In genomic region chr14:99129211-99129696, GRCh38 we compare ENCODE assay signal across 23 cellular contexts.
DNase-seq lines count a peak whose midpoint lies in the region; ATAC-seq, FAIRE-seq and TF ChIP-seq lines count a peak whose summit lies in the region.
"Had no signal": no experiment of that assay in that cellular context is flagged by ENCODE, and none has a peak within 500 bp of the region (broad histone marks: within the 10 kb centered on the region; RNA-seq: fewer than 3 reads in every experiment).

No MANE protein-coding gene starts in this region.

- H4K20me1 ChIP-seq in BLaER1 treated with 17β-estradiol and CSF1 and Interleukin-3, amounts not matched to agents 10 nM and 100 nM, result no peaks in the 10 kb centered on the region
- no peaks in the 10 kb centered on the region for H4K20me1 ChIP-seq in H1 (replicated peaks in 1 of 2; ENCODE audit: control insufficient read depth in 1 of 2, insufficient read depth in 2 of 2, low read length in 2 of 2)
- H4K20me1 ChIP-seq in neural progenitor cell (ENCODE audit: low read depth), result no peaks in the 10 kb centered on the region

- TF ChIP-seq EP300 in H1 (IDR thresholded peaks at IDR 0.05; ENCODE audit: borderline replicate concordance in 1 of 2, low read depth in 2 of 2, low read length in 2 of 2), result no peak

- H2BK20ac ChIP-seq in H1 (ENCODE audit: low read length), result no peak overlapping the region

- no peaks in the 10 kb centered on the region for H3K9me3 ChIP-seq in BLaER1 treated with 17β-estradiol and CSF1 and Interleukin-3, amounts not matched to agents 10 nM and 100 nM (replicated peaks in 1 of 11)
- H3K9me3 ChIP-seq in HEK293 (ENCODE audit: control insufficient read depth, insufficient read depth, low read depth, low read length), result no peaks in the 10 kb centered on the region
- no peaks in the 10 kb centered on the region for H3K9me3 ChIP-seq in H1 (ENCODE audit: insufficient read depth in 2 of 2, low read depth in 1 of 2, low read length in 1 of 2)
- no peaks in the 10 kb centered on the region for H3K9me3 ChIP-seq in neural progenitor cell (ENCODE audit: low read depth)
- H3K9me3 ChIP-seq: thyroid gland had no signal

- H3K27me3 Mint-ChIP-seq in neural progenitor cell (ENCODE audit: insufficient read depth, low read depth), result peaks cover 17% of the 10 kb centered on the region
- H3K27me3 Mint-ChIP-seq in chondrocyte (ENCODE audit: low read depth), result peaks cover 11% of the 10 kb centered on the region
- H3K27me3 Mint-ChIP-seq: activated naive CD8-positive, alpha-beta T cell treated with anti-CD3 and anti-CD28 coated beads, Interleukin-2, amount 10 ng/mL, durations not matched to agents 7 days and 5 days; stimulated activated memory B cell treated with anti-CD40 and anti-IgM and Interleukin-4, amounts not matched to agents 10 μg/mL and 1 μg/mL and 100 μg/mL, for 72 hours had no signal

- no peak overlapping the region for H2BK120ac ChIP-seq in H1 (replicated peaks; ENCODE audit: low read depth, low read length)

- TF ChIP-seq CTCF in HEK293 (tag by site-specific recombination; IDR thresholded peaks at IDR 0.05), result no peak
- TF ChIP-seq CTCF in H1 (IDR thresholded peaks at IDR 0.05; ENCODE audit: control extremely low read depth in 1 of 3, insufficient read depth in 1 of 3, low read depth in 1 of 3, low read length in 3 of 3), result no peak
- no peak for TF ChIP-seq CTCF in neural progenitor cell (IDR thresholded peaks at IDR 0.05)
- no peak for TF ChIP-seq CTCF in chondrocyte (IDR thresholded peaks at IDR 0.05)

- H3K23ac ChIP-seq in H1 (ENCODE audit: insufficient read length), result no peak overlapping the region

- peak overlapping the region; percentile 4 to 43 (median 17); a peak in 18 of 22 replicates for H3K4me2 ChIP-seq in BLaER1 treated with 17β-estradiol and CSF1 and Interleukin-3, amounts not matched to agents 10 nM and 100 nM
- H3K4me2 ChIP-seq in H1 (ENCODE audit: insufficient read depth in 1 of 2, low read depth in 2 of 2, low read length in 2 of 2) (no peak overlapping the region), neural progenitor cell (no peak overlapping the region)
- H3K4me2 ChIP-seq: GM23338 had no signal

- no peaks in the 10 kb centered on the region for H3F3A ChIP-seq in neural progenitor cell (ENCODE audit: low read depth)

- H3K9ac ChIP-seq in BLaER1 treated with 17β-estradiol and CSF1 and Interleukin-3, amounts not matched to agents 10 nM and 100 nM, result no peak overlapping the region; a peak in 1 of 22 replicates
- no peak overlapping the region for H3K9ac ChIP-seq in H1 (replicated peaks in 1 of 4; ENCODE audit: extremely low read depth in 1 of 4, low read depth in 3 of 4, low read length in 3 of 4)
- no peak overlapping the region for H3K9ac ChIP-seq in neural progenitor cell

- H4K91ac ChIP-seq in H1 (replicated peaks; ENCODE audit: insufficient read length, low read length), result no peak overlapping the region

- H3K79me2 ChIP-seq in H1 (ENCODE audit: control insufficient read depth in 1 of 2, insufficient read depth in 2 of 2, low read length in 2 of 2) (no peaks in the 10 kb centered on the region), neural progenitor cell (ENCODE audit: low read depth) (no peaks in the 10 kb centered on the region)

- 0 out of 2 replicates have a peak overlapping the region, but pooled peaks have one; percentile 8 for H2BK15ac ChIP-seq in H1 (ENCODE audit: low read length)

- no peak for ATAC-seq in GM21423 (IDR thresholded peaks at IDR 0.05; ENCODE audit: unreplicated experiment)
- ATAC-seq: foreskin keratinocyte; GM23338; stimulated activated memory B cell treated with anti-CD40 and anti-IgM and Interleukin-4, amounts not matched to agents 10 μg/mL and 1 μg/mL and 100 μg/mL, for 72 hours had no signal

- no peak for TF ChIP-seq RAD21 in H1 (IDR thresholded peaks at IDR 0.05 in 1 of 2, conservative IDR thresholded peaks at IDR 0.05 in 1 of 2; ENCODE audit: low read depth in 2 of 2, low read length in 2 of 2)

- H3K36me3 Mint-ChIP-seq in neural progenitor cell (no peaks in the 10 kb centered on the region), chondrocyte (ENCODE audit: low read depth) (no peaks in the 10 kb centered on the region)
- H3K36me3 Mint-ChIP-seq: activated naive CD8-positive, alpha-beta T cell treated with anti-CD3 and anti-CD28 coated beads, Interleukin-2, amount 10 ng/mL, durations not matched to agents 7 days and 5 days; stimulated activated memory B cell treated with anti-CD40 and anti-IgM and Interleukin-4, amounts not matched to agents 10 μg/mL and 1 μg/mL and 100 μg/mL, for 72 hours had no signal

- H3K27me3 ChIP-seq in BLaER1 treated with 17β-estradiol and CSF1 and Interleukin-3, amounts not matched to agents 10 nM and 100 nM, result no peaks in the 10 kb centered on the region
- H3K27me3 ChIP-seq in H1 (replicated peaks in 1 of 4; ENCODE audit: control insufficient read depth in 3 of 4, extremely low read depth in 1 of 4, insufficient read depth in 3 of 4, low read length in 3 of 4) (0 out of 7 replicates have a peak, but pooled peaks cover 0 to 3% (median 0%) of the 10 kb centered on the region in 4 experiments), neural progenitor cell (no peaks in the 10 kb centered on the region)
- H3K27me3 ChIP-seq: brain microvascular endothelial cell, foreskin keratinocyte, thyroid gland had no signal

- WGBS in H1 (ENCODE audit: extremely low coverage in 1 of 2, insufficient coverage in 1 of 2, insufficient read length in 1 of 2, insufficient replicate concordance in 2 of 2, low coverage in 1 of 2, low lambda C conversion rate in 2 of 2, missing lambda C conversion rate in 1 of 2), 2 experiments, result 85% methylated on average over 12 of the region's 12 CpGs; no CpG with 5 or more reads in 1 of the 2 experiments

- H3K79me1 ChIP-seq in H1 (ENCODE audit: low read depth, low read length), result no peaks in the 10 kb centered on the region

- H2BK12ac ChIP-seq in H1 (ENCODE audit: low read depth, low read length), result no peak overlapping the region; the same call in 1 of the 2 replicates

- no peaks in the 10 kb centered on the region for H3K36me3 ChIP-seq in BLaER1 treated with 17β-estradiol and CSF1 and Interleukin-3, amounts not matched to agents 10 nM and 100 nM
- no peaks in the 10 kb centered on the region for H3K36me3 ChIP-seq in HEK293 (ENCODE audit: control insufficient read depth in 2 of 2, insufficient read depth in 1 of 2, low read length in 2 of 2)
- no peaks in the 10 kb centered on the region for H3K36me3 ChIP-seq in H1 (ENCODE audit: control insufficient read depth in 2 of 4, insufficient read depth in 4 of 4, low read length in 3 of 4)
- H3K36me3 ChIP-seq in neural progenitor cell, result no peaks in the 10 kb centered on the region
- H3K36me3 ChIP-seq: brain microvascular endothelial cell, thyroid gland had no signal

- H3K23me2 ChIP-seq in H1 (ENCODE audit: low read depth, low read length), result no peaks in the 10 kb centered on the region

- H3K4me3 ChIP-seq in BLaER1 treated with 17β-estradiol and CSF1 and Interleukin-3, amounts not matched to agents 10 nM and 100 nM, result no peak overlapping the region
- H3K4me3 ChIP-seq in HEK293 (ENCODE audit: low read depth, low read length) (no peak overlapping the region), H1 (ENCODE audit: extremely low read depth in 1 of 4, insufficient read depth in 2 of 4, low read depth in 3 of 4, low read length in 4 of 4) (no peak overlapping the region), neural progenitor cell (no peak overlapping the region)
- H3K4me3 ChIP-seq: GM23338, thyroid gland had no signal

- no peak for FAIRE-seq in H1 (lab: Jason Lieb, UNC)
- FAIRE-seq: GM18507, HTR-8/SVneo had no signal

- H3K14ac ChIP-seq in H1 (ENCODE audit: insufficient read length), result no peak overlapping the region

- H3K27ac ChIP-seq in BLaER1 treated with 17β-estradiol and CSF1 and Interleukin-3, amounts not matched to agents 10 nM and 100 nM, result no peak overlapping the region
- H3K27ac ChIP-seq in HEK293 (ENCODE audit: extremely low read depth, low read depth, low read length) (no peak overlapping the region), H1 (ENCODE audit: low read depth, low read length) (no peak overlapping the region), neural progenitor cell (no peak overlapping the region)
- H3K27ac ChIP-seq: brain microvascular endothelial cell, foreskin keratinocyte, thyroid gland had no signal

- peak overlapping the region; percentile 21 for H3K27ac Mint-ChIP-seq in neural progenitor cell
- H3K27ac Mint-ChIP-seq in chondrocyte (ENCODE audit: unreplicated experiment), result no peak overlapping the region
- H3K27ac Mint-ChIP-seq: activated naive CD8-positive, alpha-beta T cell treated with anti-CD3 and anti-CD28 coated beads, Interleukin-2, amount 10 ng/mL, durations not matched to agents 7 days and 5 days; GM23338; stimulated activated memory B cell treated with anti-CD40 and anti-IgM and Interleukin-4, amounts not matched to agents 10 μg/mL and 1 μg/mL and 100 μg/mL, for 72 hours had no signal

- POLR2A ChIA-PET in HEK293 (lab: Yijun Ruan, JAX), result no interaction called here
- POLR2A ChIA-PET in H1 (lab: Charles Lee; ENCODE audit: partially characterized antibody), result no interaction called here

- peaks cover 0 to 30% (median 14%) of the 10 kb centered on the region in 10 experiments; a peak in 16 of 20 replicates for H3K4me1 ChIP-seq in BLaER1 treated with 17β-estradiol and CSF1 and Interleukin-3, amounts not matched to agents 10 nM and 100 nM
- H3K4me1 ChIP-seq in HEK293 (ENCODE audit: control insufficient read depth, insufficient read depth, low read length), result peaks cover 11% of the 10 kb centered on the region
- H3K4me1 ChIP-seq in H1 (replicated peaks in 1 of 4; ENCODE audit: control insufficient read depth in 3 of 4, insufficient read depth in 4 of 4, low read length in 3 of 4), result peaks cover 0 to 11% (median 3%) of the 10 kb centered on the region in 4 experiments; a peak in 6 of 7 replicates
- peaks cover 3% of the 10 kb centered on the region for H3K4me1 ChIP-seq in neural progenitor cell

- H4K8ac ChIP-seq in H1 (ENCODE audit: extremely low read depth, insufficient read depth, low read length), result no peak overlapping the region

- peak in 1 of 2 experiments; percentile 41 for DNase-seq in H1 (ENCODE audit: low read depth in 1 of 2, low spot score in 2 of 2)
- DNase-seq in neural progenitor cell (ENCODE audit: low spot score), result no peak
- no peak for DNase-seq in amygdala (lab: John Stamatoyannopoulos, UW)
- DNase-seq in cerebellum (ENCODE audit: low spot score), result no peak
- DNase-seq in chondrocyte (ENCODE audit: low spot score), result no peak
- DNase-seq: activated naive CD8-positive, alpha-beta T cell treated with anti-CD3 and anti-CD28 coated beads, Interleukin-2, amount 10 ng/mL, durations not matched to agents 7 days and 5 days; activated T-cell treated with anti-CD3 and anti-CD28 coated beads, Interleukin-2, amount 50 U/mL, for 1 hour; AML-193; brain microvascular endothelial cell; Calu3; foreskin keratinocyte; Kasumi-1; NCI-H510A; nucleus accumbens; retina; thyroid gland had no signal

- H2AFZ ChIP-seq in H1 (ENCODE audit: low read length), result no peak overlapping the region
- no peak overlapping the region for H2AFZ ChIP-seq in neural progenitor cell (replicated peaks)
- H2AFZ ChIP-seq: GM23338 had no signal

- no peak overlapping the region for H3K56ac ChIP-seq in H1 (replicated peaks; ENCODE audit: insufficient read length, low read depth, low read length)

- H3K9me3 Mint-ChIP-seq in neural progenitor cell, result no peaks in the 10 kb centered on the region
- H3K9me3 Mint-ChIP-seq in chondrocyte (ENCODE audit: low read depth), result no peaks in the 10 kb centered on the region
- H3K9me3 Mint-ChIP-seq: GM23338 had no signal

- no peak overlapping the region for H3K4me3 Mint-ChIP-seq in neural progenitor cell
- no peak overlapping the region for H3K4me3 Mint-ChIP-seq in chondrocyte (ENCODE audit: unreplicated experiment)
- H3K4me3 Mint-ChIP-seq: activated naive CD8-positive, alpha-beta T cell treated with anti-CD3 and anti-CD28 coated beads, Interleukin-2, amount 10 ng/mL, durations not matched to agents 7 days and 5 days; GM23338; stimulated activated memory B cell treated with anti-CD40 and anti-IgM and Interleukin-4, amounts not matched to agents 10 μg/mL and 1 μg/mL and 100 μg/mL, for 72 hours had no signal

- no peak overlapping the region for H4K5ac ChIP-seq in H1 (ENCODE audit: insufficient read length, low read depth, low read length)

- H3K4me1 Mint-ChIP-seq in neural progenitor cell (peaks cover 27% of the 10 kb centered on the region), chondrocyte (ENCODE audit: low read depth) (peaks cover 25% of the 10 kb centered on the region)
- H3K4me1 Mint-ChIP-seq: stimulated activated memory B cell treated with anti-CD40 and anti-IgM and Interleukin-4, amounts not matched to agents 10 μg/mL and 1 μg/mL and 100 μg/mL, for 72 hours had no signal

- no peak overlapping the region for H2AK5ac ChIP-seq in H1 (ENCODE audit: low read depth, low read length)

- H3K4ac ChIP-seq in H1 (replicated peaks; ENCODE audit: insufficient read length, low read depth, low read length), result no peak overlapping the region

- TF ChIP-seq POLR2A in H1 (IDR thresholded peaks at IDR 0.05; ENCODE audit: control extremely low read depth in 1 of 2, low read depth in 2 of 2, low read length in 2 of 2), result no peak

- CTCF ChIA-PET in HEK293 (lab: Yijun Ruan, JAX) (no interaction called here), H1 (lab: Charles Lee; ENCODE audit: partially characterized antibody) (interaction anchor here (1.6 kb wide), 2 partner anchors 37 to 137 kb away, joined by 3 read pairs; no protein-coding TSS in a partner anchor)

- H3K18ac ChIP-seq in H1 (ENCODE audit: extremely low read depth, low read length), result no peak overlapping the region

- H2BK5ac ChIP-seq in H1 (ENCODE audit: low read depth, low read length), result no peak overlapping the region

Comparison
In these comparisons a context has a peak if more than half of its experiments do, and no peak if none do; other contexts are left out.
1. H3K4me2 ChIP-seq: peak in BLaER1 treated with 17β-estradiol and CSF1 and Interleukin-3, amounts not matched to agents 10 nM and 100 nM (11 of 11); none in H1 (0 of 2) and neural progenitor cell (single experiment).